8 cellular contexts compared by ENCODE assay signal in genomic region chr15:20624085-20624484, GRCh38.
DNase-seq lines count a peak whose midpoint lies in the region; ATAC-seq, FAIRE-seq and TF ChIP-seq lines count a peak whose summit lies in the region.
"Not testable (repeated sequence)": the region's sequence is repeated elsewhere in the genome, so short reads cannot be mapped to it uniquely, and the experiment has no call there.

No MANE protein-coding gene starts in this region.

- not testable (repeated sequence) for H3K4me2 ChIP-seq in Karpas-422 (ENCODE audit: low read depth, low read length, poor library complexity, severe bottlenecking); K562 (ENCODE audit: insufficient read depth, low read length)

- TF ChIP-seq CTCF in GM12872 (IDR thresholded peaks at IDR 0.05; ENCODE audit: insufficient read depth, low read depth, low read length) = 0 out of 3 replicates have a peak, but pooled peaks have one; percentile 9
- TF ChIP-seq CTCF in K562 (IDR thresholded peaks at IDR 0.05 in 2 of 3, conservative IDR thresholded peaks at IDR 0.05 in 1 of 3; ENCODE audit: insufficient read depth in 2 of 3, low read depth in 1 of 3, low read length in 3 of 3) = peak in 1 of 3 experiments; percentile 13; a peak in 1 of 6 replicates
- TF ChIP-seq CTCF in left ventricle myocardium inferior (IDR thresholded peaks at IDR 0.05; ENCODE audit: borderline replicate concordance) = peak; percentile 36

- H3K9me1 ChIP-seq in K562 (ENCODE audit: control insufficient read depth, insufficient read depth, low read length) = not testable (repeated sequence)

- not testable (repeated sequence) for TF ChIP-seq POLR2A in K562 (conservative IDR thresholded peaks at IDR 0.05)

- not testable (repeated sequence) for H3K36me3 Mint-ChIP-seq in activated CD4-positive, alpha-beta memory T cell treated with anti-CD3 and anti-CD28 coated beads for 36 hours

- not testable (repeated sequence) for H3K27ac ChIP-seq in Karpas-422 (ENCODE audit: low read length); K562 (ENCODE audit: extremely low read depth, low read depth, low read length); left ventricle myocardium inferior (replicated peaks)

- H4K20me1 ChIP-seq in Karpas-422 (ENCODE audit: insufficient read depth, low read depth, low read length); K562 (replicated peaks; ENCODE audit: control insufficient read depth, insufficient read depth, low read length): not testable (repeated sequence)

- H3K27ac Mint-ChIP-seq in activated CD4-positive, alpha-beta memory T cell treated with anti-CD3 and anti-CD28 coated beads for 36 hours = not testable (repeated sequence)

- H3K79me2 ChIP-seq in Karpas-422 (ENCODE audit: low read length); K562 (ENCODE audit: control insufficient read depth, insufficient read depth, low read length): not testable (repeated sequence)

- not testable (repeated sequence) for H3K36me3 ChIP-seq in Karpas-422 (ENCODE audit: insufficient read depth, low read length); K562 (ENCODE audit: control insufficient read depth, insufficient read depth, low read length); left ventricle myocardium inferior

- in situ Hi-C loops in ACHN (cut with HindIII; ENCODE audit: low pct_ligation_motif_present, low pct_unique_long_range_greater_than_20kb, low sequenced_read_pairs) = not testable (repeated sequence)
- in situ Hi-C loops in K562 (cut with MboI) = loop anchor here (25.0 kb wide), 1 partner anchor 262 kb away; no protein-coding TSS in a partner anchor

- FAIRE-seq in RCC 7860 (lab: Jason Lieb, UNC); K562 (lab: Jason Lieb, UNC): not testable (repeated sequence)

- H3K4me3 ChIP-seq in Karpas-422 (ENCODE audit: low read length); K562; left ventricle myocardium inferior: not testable (repeated sequence)

- WGBS in K562 (ENCODE audit: insufficient coverage, low coverage, missing lambda C conversion rate) = 0% methylated on average over 2 of the region's 3 CpGs

- ATAC-seq in K562 = peak; percentile 89

- POLR2A ChIA-PET in activated CD4-positive, alpha-beta memory T cell treated with anti-CD3 and anti-CD28 coated beads for 36 hours (lab: Charles Lee); K562 (lab: Yijun Ruan, JAX): not testable (repeated sequence)

- not testable (repeated sequence) for H2AFZ ChIP-seq in Karpas-422 (ENCODE audit: low read length); K562 (ENCODE audit: low read depth, low read length)

- not testable (repeated sequence) for TF ChIP-seq RAD21 in K562 (CRISPR knock-in tag; conservative IDR thresholded peaks at IDR 0.05 in 1 of 2, IDR thresholded peaks at IDR 0.05 in 1 of 2)

- H3K4me3 Mint-ChIP-seq in activated CD4-positive, alpha-beta memory T cell treated with anti-CD3 and anti-CD28 coated beads for 36 hours = not testable (repeated sequence)

- intact Hi-C loops in activated CD4-positive, alpha-beta memory T cell treated with anti-CD3 and anti-CD28 coated beads for 36 hours (cut with micrococcal nuclease); K562 (cut with micrococcal nuclease); left ventricle myocardium inferior (cut with micrococcal nuclease): not testable (repeated sequence)

- H3K27me3 Mint-ChIP-seq in activated CD4-positive, alpha-beta memory T cell treated with anti-CD3 and anti-CD28 coated beads for 36 hours = not testable (repeated sequence)

- not testable (repeated sequence) for TF ChIP-seq EP300 in K562 (IDR thresholded peaks at IDR 0.05; ENCODE audit: low read length)

- H3K9me3 ChIP-seq in Karpas-422 (ENCODE audit: low read length); K562 (replicated peaks; ENCODE audit: control insufficient read depth, insufficient read depth, low read depth, low read length); left ventricle myocardium inferior (replicated peaks): not testable (repeated sequence)

- not testable (repeated sequence) for BruUV-seq in K562 (replicated peaks; lab: Mats Ljungman, UMichigan)

- H3K4me1 ChIP-seq in Karpas-422 (ENCODE audit: low read length); K562 (replicated peaks in 1 of 2; ENCODE audit: control insufficient read depth in 2 of 2, insufficient read depth in 2 of 2, low read length in 2 of 2); left ventricle myocardium inferior: not testable (repeated sequence)

- H3K27me3 ChIP-seq in Karpas-422 (ENCODE audit: low read length); K562 (ENCODE audit: control insufficient read depth in 2 of 2, insufficient read depth in 2 of 2, low read length in 2 of 2); left ventricle myocardium inferior (ENCODE audit: low read depth): not testable (repeated sequence)

- not testable (repeated sequence) for H3K4me1 Mint-ChIP-seq in activated CD4-positive, alpha-beta memory T cell treated with anti-CD3 and anti-CD28 coated beads for 36 hours (ENCODE audit: low read depth)

- H3K9me2 ChIP-seq in Karpas-422 (replicated peaks; ENCODE audit: insufficient read depth, low read length) = not testable (repeated sequence)

- not testable (repeated sequence) for H3K9me3 Mint-ChIP-seq in activated CD4-positive, alpha-beta memory T cell treated with anti-CD3 and anti-CD28 coated beads for 36 hours

- CTCF ChIA-PET in activated CD4-positive, alpha-beta memory T cell treated with anti-CD3 and anti-CD28 coated beads for 36 hours (lab: Charles Lee); K562 (lab: Yijun Ruan, JAX; ENCODE audit: low intra/inter-chr PET ratio): not testable (repeated sequence)

- not testable (repeated sequence) for H3K9ac ChIP-seq in Karpas-422 (ENCODE audit: low read length); K562 (ENCODE audit: insufficient read depth in 1 of 2, low read depth in 2 of 2, low read length in 2 of 2)

- peak; percentile 0 for DNase-seq in ACHN
- peak; percentile 59 for DNase-seq in Karpas-422
- DNase-seq in RCC 7860 (ENCODE audit: low spot score) = peak; percentile 2
- DNase-seq in activated CD4-positive, alpha-beta memory T cell treated with anti-CD3 and anti-CD28 coated beads for 36 hours = peak; percentile 36
- peak in 1 of 4 experiments; percentile 25 for DNase-seq in K562 (ENCODE audit: extremely low read depth in 1 of 4, low spot score in 3 of 4)
- DNase-seq in left ventricle myocardium inferior = not testable (repeated sequence)
- DNase-seq in stimulated activated CD4-positive, alpha-beta T cell treated with anti-CD3 and anti-CD28 coated beads, Interleukin-15, amount 100 ng/mL, for 24 hours = peak; percentile 53
